ENCODE assay signal across 27 cellular contexts in the genomic region with DNA sequence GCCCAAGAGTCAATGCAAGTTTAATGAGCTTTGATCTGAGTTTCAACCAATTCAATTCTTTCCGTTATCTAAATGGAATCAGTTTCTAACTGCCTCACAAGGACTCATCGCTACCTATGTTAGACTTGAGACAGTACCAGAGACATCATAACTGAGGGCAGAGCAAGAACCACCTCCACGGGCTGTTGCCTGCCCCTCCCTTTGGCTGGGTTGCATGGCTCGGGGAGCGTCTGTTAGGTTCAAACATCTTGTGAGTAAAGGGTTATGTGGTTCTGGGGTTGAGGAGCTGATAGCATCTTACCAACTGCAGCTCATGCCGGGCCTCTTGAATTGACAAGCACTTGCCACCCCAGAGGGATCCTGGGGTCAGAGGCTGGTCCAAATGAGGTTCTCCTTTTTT.
A peak's percentile ranks its signal among the peaks of the same experiment; 100 is the strongest.
DNase-seq lines count a peak whose midpoint lies in the region; TF ChIP-seq lines count a peak whose summit lies in the region.
"Had no signal": no experiment of that assay in that cellular context is flagged by ENCODE, and none has a peak within 500 bp of the region (broad histone marks: within the 10 kb centered on the region; RNA-seq: fewer than 3 reads in every experiment).

No MANE protein-coding gene starts in this region.

- H3K4me1 Mint-ChIP-seq in T-helper 2 cell treated with Interferon-gamma antibody and Interleukin-4, amounts not matched to agents 5 μg/mL and 100 μg/mL, for 36 hours (ENCODE audit: low read depth): peaks cover 19% of the 10 kb centered on the region
- H3K4me1 Mint-ChIP-seq: activated naive CD8-positive, alpha-beta T cell treated with anti-CD3 and anti-CD28 coated beads, Interleukin-2, amount 10 ng/mL, durations not matched to agents 7 days and 5 days; IgD-negative memory B cell; naive thymus-derived CD8-positive, alpha-beta T cell had no signal

- H3K36me3 Mint-ChIP-seq in T-helper 2 cell treated with Interferon-gamma antibody and Interleukin-4, amounts not matched to agents 5 μg/mL and 100 μg/mL, for 36 hours (ENCODE audit: low read depth): no peaks in the 10 kb centered on the region
- H3K36me3 Mint-ChIP-seq: activated naive CD8-positive, alpha-beta T cell treated with anti-CD3 and anti-CD28 coated beads, Interleukin-2, amount 10 ng/mL, durations not matched to agents 7 days and 5 days; IgD-negative memory B cell; naive thymus-derived CD8-positive, alpha-beta T cell had no signal

- peak overlapping the region; percentile 31 for H3K4me2 ChIP-seq in parathyroid adenoma (ENCODE audit: low read length)
- H3K4me2 ChIP-seq: BLaER1 had no signal

- peak overlapping the region; percentile 38 for H3K27ac Mint-ChIP-seq in T-helper 2 cell treated with Interferon-gamma antibody and Interleukin-4, amounts not matched to agents 5 μg/mL and 100 μg/mL, for 36 hours
- H3K27ac Mint-ChIP-seq: activated naive CD8-positive, alpha-beta T cell treated with anti-CD3 and anti-CD28 coated beads, Interleukin-2, amount 10 ng/mL, durations not matched to agents 7 days and 5 days; HFFc6; IgD-negative memory B cell; naive thymus-derived CD8-positive, alpha-beta T cell had no signal

- no peaks in the 10 kb centered on the region for H3K79me2 ChIP-seq in parathyroid adenoma

- no peak for TF ChIP-seq CTCF in parathyroid adenoma (IDR thresholded peaks at IDR 0.05)

- DNase-seq in activated effector memory CD4-positive, alpha-beta T cell treated with anti-CD3 and anti-CD28 coated beads, Interleukin-2, amount 50 U/mL, for 16 hours: peak; percentile 65
- no peak for DNase-seq in activated effector memory CD4-positive, alpha-beta T cell treated with Interleukin-2 at 50 U/mL for 16 hours
- peak; percentile 81 for DNase-seq in Jurkat, Clone E6-1 (ENCODE audit: low read depth, low spot score)
- DNase-seq in T-helper 2 cell treated with Interferon-gamma antibody and Interleukin-4, amounts not matched to agents 5 μg/mL and 100 μg/mL, for 36 hours (ENCODE audit: low spot score): peak; percentile 63
- no peak for DNase-seq in stimulated activated naive CD4-positive, alpha-beta T cell (lab: John Stamatoyannopoulos, UW)
- no peak for DNase-seq in inferior parietal cortex (ENCODE audit: extremely low spot score)
- DNase-seq: activated naive CD8-positive, alpha-beta T cell treated with anti-CD3 and anti-CD28 coated beads, Interleukin-2, amount 10 ng/mL, durations not matched to agents 7 days and 5 days; colonic mucosa; effector CD4-positive, alpha-beta T cell; EL; GOT3; HFFc6; hippocampal formation; naive thymus-derived CD8-positive, alpha-beta T cell; NCI-H1092; NCI-H1694 treated with DMSO at 0.1 percent for 48 hours; NCI-H446; occipital lobe; SHP77 treated with DMSO at 0.1 percent for 48 hours; T-helper 9 cell; tibial artery had no signal

- no peak overlapping the region for H2AFZ ChIP-seq in parathyroid adenoma

- no peaks in the 10 kb centered on the region for H3K9me3 Mint-ChIP-seq in T-helper 2 cell treated with Interferon-gamma antibody and Interleukin-4, amounts not matched to agents 5 μg/mL and 100 μg/mL, for 36 hours
- H3K9me3 Mint-ChIP-seq: activated naive CD8-positive, alpha-beta T cell treated with anti-CD3 and anti-CD28 coated beads, Interleukin-2, amount 10 ng/mL, durations not matched to agents 7 days and 5 days; HFFc6; IgD-negative memory B cell; naive thymus-derived CD8-positive, alpha-beta T cell had no signal

- no peak overlapping the region for H3K4me3 ChIP-seq in Jurkat, Clone E6-1 (ENCODE audit: low read length)
- no peak overlapping the region for H3K4me3 ChIP-seq in parathyroid adenoma (ENCODE audit: low read depth, low read length)
- H3K4me3 ChIP-seq: BLaER1, cardiac muscle cell, colonic mucosa, lung, tibial artery had no signal

- peaks cover 13% of the 10 kb centered on the region for H3K27me3 Mint-ChIP-seq in T-helper 2 cell treated with Interferon-gamma antibody and Interleukin-4, amounts not matched to agents 5 μg/mL and 100 μg/mL, for 36 hours (ENCODE audit: low read depth)
- H3K27me3 Mint-ChIP-seq: IgD-negative memory B cell had no signal

- no peak overlapping the region for H3K9ac ChIP-seq in parathyroid adenoma
- H3K9ac ChIP-seq: BLaER1 had no signal

- H3K27me3 ChIP-seq in parathyroid adenoma (ENCODE audit: control insufficient read depth, insufficient read depth, low read length): no peaks in the 10 kb centered on the region
- H3K27me3 ChIP-seq: BLaER1, cardiac muscle cell, colonic mucosa, tibial artery had no signal

- H3K4me3 Mint-ChIP-seq in T-helper 2 cell treated with Interferon-gamma antibody and Interleukin-4, amounts not matched to agents 5 μg/mL and 100 μg/mL, for 36 hours: peak overlapping the region; percentile 54
- H3K4me3 Mint-ChIP-seq: activated naive CD8-positive, alpha-beta T cell treated with anti-CD3 and anti-CD28 coated beads, Interleukin-2, amount 10 ng/mL, durations not matched to agents 7 days and 5 days; HFFc6; IgD-negative memory B cell; naive thymus-derived CD8-positive, alpha-beta T cell had no signal

- no peaks in the 10 kb centered on the region for H3K9me3 ChIP-seq in parathyroid adenoma (ENCODE audit: control insufficient read depth, low read length)
- H3K9me3 ChIP-seq: BLaER1, colonic mucosa, tibial artery had no signal

- no peak overlapping the region for H3K27ac ChIP-seq in parathyroid adenoma
- H3K27ac ChIP-seq: BLaER1, cardiac muscle cell, colonic mucosa, tibial artery, VCaP had no signal

- H3K4me1 ChIP-seq in parathyroid adenoma: no peaks in the 10 kb centered on the region
- H3K4me1 ChIP-seq: BLaER1, colonic mucosa had no signal

- H3K36me3 ChIP-seq in parathyroid adenoma (ENCODE audit: control insufficient read depth, insufficient read depth, low read length): no peaks in the 10 kb centered on the region
- H3K36me3 ChIP-seq: BLaER1, cardiac muscle cell, colonic mucosa, tibial artery had no signal

Comparison
In these comparisons a context has a peak if more than half of its experiments do, and no peak if none do; other contexts are left out.
1. DNase-seq: peak in activated effector memory CD4-positive, alpha-beta T cell treated with anti-CD3 and anti-CD28 coated beads, Interleukin-2, amount 50 U/mL, for 16 hours (single experiment), Jurkat, Clone E6-1 (single experiment) and T-helper 2 cell treated with Interferon-gamma antibody and Interleukin-4, amounts not matched to agents 5 μg/mL and 100 μg/mL, for 36 hours (single experiment); none in activated effector memory CD4-positive, alpha-beta T cell treated with Interleukin-2 at 50 U/mL for 16 hours (single experiment), stimulated activated naive CD4-positive, alpha-beta T cell (0 of 6) and inferior parietal cortex (single experiment).